Comparison of ENCODE assay signal across 18 cellular contexts in the genomic region with DNA sequence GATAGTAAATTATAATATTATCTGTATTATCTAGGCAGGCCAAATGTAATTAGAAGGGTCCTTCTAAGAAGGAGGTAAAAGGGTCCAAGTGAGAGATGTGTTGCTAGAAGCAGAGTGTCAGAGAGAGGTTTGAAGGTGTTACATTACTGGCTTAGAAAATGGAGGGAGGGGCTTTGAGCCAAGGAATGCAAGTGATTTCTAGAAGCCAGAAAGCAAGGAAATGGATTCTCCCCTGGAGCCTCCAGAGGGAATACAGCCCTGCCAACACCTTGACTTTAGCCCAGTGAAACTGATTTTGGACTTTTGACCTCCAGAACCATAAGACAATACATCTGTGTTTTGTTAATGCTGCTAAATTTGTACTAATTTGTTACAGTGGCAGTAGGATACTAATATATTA.
"Had no signal": no experiment of that assay in that cellular context is flagged by ENCODE, and none has a peak within 500 bp of the region (broad histone marks: within the 10 kb centered on the region; RNA-seq: fewer than 3 reads in every experiment).

No MANE protein-coding gene starts in this region.

- H3K27me3 Mint-ChIP-seq: stimulated activated naive B cell treated with anti-CD40 and anti-IgM and Interleukin-4, amounts not matched to agents 10 μg/mL and 1 μg/mL and 100 μg/mL, for 72 hours had no signal

- H3K4me1 Mint-ChIP-seq: natural killer cell; neural crest cell; stimulated activated naive CD8-positive, alpha-beta T cell treated with anti-CD3 and anti-CD28 coated beads, Interleukin-15, amount 100 ng/mL, for 72 hours had no signal

- H3K4me3 Mint-ChIP-seq: dendritic cell treated with granulocyte-macrophage colony-stimulating factor and Interleukin-4, amounts not matched to agents 40 ng/mL and 50 ng/mL, for 4 days; effector memory CD8-positive, alpha-beta T cell; natural killer cell; neural crest cell; stimulated activated naive B cell treated with anti-CD40 and anti-IgM and Interleukin-4, amounts not matched to agents 10 μg/mL and 1 μg/mL and 100 μg/mL, for 72 hours; stimulated activated naive CD8-positive, alpha-beta T cell treated with anti-CD3 and anti-CD28 coated beads, Interleukin-15, amount 100 ng/mL, for 72 hours had no signal

- H3K27ac Mint-ChIP-seq: dendritic cell treated with granulocyte-macrophage colony-stimulating factor and Interleukin-4, amounts not matched to agents 40 ng/mL and 50 ng/mL, for 4 days; effector memory CD8-positive, alpha-beta T cell; natural killer cell; stimulated activated naive B cell treated with anti-CD40 and anti-IgM and Interleukin-4, amounts not matched to agents 10 μg/mL and 1 μg/mL and 100 μg/mL, for 72 hours; stimulated activated naive CD8-positive, alpha-beta T cell treated with anti-CD3 and anti-CD28 coated beads, Interleukin-15, amount 100 ng/mL, for 72 hours had no signal

- DNase-seq: effector memory CD8-positive, alpha-beta T cell; esophagus squamous epithelium; foreskin keratinocyte; kidney; left cardiac atrium; natural killer cell; occipital lobe; stimulated activated CD4-positive, alpha-beta T cell treated with anti-CD3 and anti-CD28 coated beads, Interleukin-2, amount 100 ng/mL, for 24 hours; stimulated activated CD4-positive, alpha-beta T cell treated with anti-CD3 and anti-CD28 coated beads, Interleukin-4, amount 100 ng/mL, for 4 hours; stimulated activated naive B cell treated with anti-CD40 and anti-IgM and Interleukin-4, amounts not matched to agents 10 μg/mL and 1 μg/mL and 100 μg/mL, for 72 hours; stimulated activated naive CD8-positive, alpha-beta T cell treated with anti-CD3 and anti-CD28 coated beads, Interleukin-15, amount 100 ng/mL, for 72 hours; testis; upper lobe of right lung had no signal

- H3K27ac ChIP-seq: esophagus squamous epithelium, foreskin keratinocyte, testis, tibial nerve, upper lobe of right lung, vagina had no signal

- H3K9me3 ChIP-seq: esophagus squamous epithelium, testis, tibial nerve, upper lobe of right lung, vagina had no signal

- H3K4me1 ChIP-seq: foreskin keratinocyte, testis had no signal

- ATAC-seq: effector memory CD8-positive, alpha-beta T cell; left cardiac atrium; natural killer cell; sciatic nerve; stimulated activated naive B cell treated with anti-CD40 and anti-IgM and Interleukin-4, amounts not matched to agents 10 μg/mL and 1 μg/mL and 100 μg/mL, for 72 hours; stimulated activated naive CD8-positive, alpha-beta T cell treated with anti-CD3 and anti-CD28 coated beads, Interleukin-15, amount 100 ng/mL, for 72 hours; upper lobe of right lung had no signal

- H3K9me3 Mint-ChIP-seq: dendritic cell treated with granulocyte-macrophage colony-stimulating factor and Interleukin-4, amounts not matched to agents 40 ng/mL and 50 ng/mL, for 4 days; effector memory CD8-positive, alpha-beta T cell; natural killer cell; neural crest cell; stimulated activated naive B cell treated with anti-CD40 and anti-IgM and Interleukin-4, amounts not matched to agents 10 μg/mL and 1 μg/mL and 100 μg/mL, for 72 hours; stimulated activated naive CD8-positive, alpha-beta T cell treated with anti-CD3 and anti-CD28 coated beads, Interleukin-15, amount 100 ng/mL, for 72 hours had no signal

- H3K36me3 Mint-ChIP-seq: natural killer cell had no signal

- H3K27me3 ChIP-seq: esophagus squamous epithelium, foreskin keratinocyte, testis, tibial nerve, upper lobe of right lung, vagina had no signal

- H3K4me3 ChIP-seq: esophagus squamous epithelium, testis, tibial nerve, upper lobe of right lung, vagina had no signal

- H3K36me3 ChIP-seq: esophagus squamous epithelium, tibial nerve, upper lobe of right lung, vagina had no signal
